ENCODE assay signal across 8 cellular contexts in the genomic region with DNA sequence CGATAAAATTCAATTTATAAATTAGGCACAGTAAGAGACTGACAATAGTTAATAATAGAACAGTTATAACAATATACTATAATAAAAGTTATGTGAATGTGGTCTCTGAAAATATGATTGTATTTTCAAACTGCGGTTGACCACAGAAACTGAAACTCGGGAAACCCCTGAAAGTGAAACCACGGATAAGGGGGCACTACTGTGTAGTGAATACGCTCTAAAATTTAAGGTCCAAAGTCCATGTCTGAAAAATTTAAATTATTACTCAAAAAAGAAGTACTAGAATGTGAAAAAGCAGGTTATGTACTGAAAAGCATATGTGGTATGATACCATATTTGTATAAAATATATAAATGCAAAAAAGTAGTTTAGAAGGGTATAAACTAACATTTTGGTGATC. TPM values are rescaled to one million over a fixed set of nuclear protein-coding genes. Genes with fewer than 3 reads are reported as not detected.
DNase-seq lines count a peak whose midpoint lies in the region; ATAC-seq and TF ChIP-seq lines count a peak whose summit lies in the region.

No MANE protein-coding gene starts in this region.

- H3K27ac ChIP-seq in SJCRH30 = peak overlapping the region; percentile 3; the same call in 1 of the 2 replicates
- H3K27ac ChIP-seq in fibroblast of lung (ENCODE audit: insufficient read depth, low read length) = peak overlapping the region; percentile 93
- H3K27ac ChIP-seq in psoas muscle = peak overlapping the region; percentile 100

- peak overlapping the region; percentile 93 for H3K4me3 ChIP-seq in GM12865 (ENCODE audit: low read depth, low read length)
- H3K4me3 ChIP-seq in SJCRH30 = peak overlapping the region; percentile 83
- peak overlapping the region; percentile 81 to 100 (median 86) for H3K4me3 ChIP-seq in fibroblast of lung (replicated peaks in 1 of 4; ENCODE audit: control extremely low read depth in 1 of 4, insufficient read depth in 1 of 4, low read depth in 3 of 4, low read length in 4 of 4)
- peak overlapping the region; percentile 99 for H3K4me3 ChIP-seq in psoas muscle

- H3K36me3 ChIP-seq in SJCRH30 = no peaks in the 10 kb centered on the region
- no peaks in the 10 kb centered on the region for H3K36me3 ChIP-seq in fibroblast of lung (ENCODE audit: control insufficient read depth, insufficient read depth, low read length)
- H3K36me3 ChIP-seq in psoas muscle (ENCODE audit: insufficient read depth in 1 of 2, low read depth in 1 of 2) = peaks cover 0 to 21% of the 10 kb centered on the region in 2 donors

- peak overlapping the region; percentile 93 for H3K9ac ChIP-seq in fibroblast of lung (ENCODE audit: insufficient read depth, low read length)

- H3K9me3 Mint-ChIP-seq in endothelial cell (ENCODE audit: unreplicated experiment) = no peaks in the 10 kb centered on the region

- no peaks in the 10 kb centered on the region for H3K4me1 ChIP-seq in SJCRH30
- no peaks in the 10 kb centered on the region for H3K4me1 ChIP-seq in fibroblast of lung (ENCODE audit: control insufficient read depth, extremely low read depth, insufficient read depth, low read length)
- peaks cover 32% of the 10 kb centered on the region for H3K4me1 ChIP-seq in psoas muscle

- intact Hi-C loops in psoas muscle (cut with DNase I) = loop anchor here (2.0 to 5.0 kb wide), 4 partner anchors 109 to 341 kb away; a partner anchor contains a TSS

- DNase-seq in GM12865 (ENCODE audit: low read depth) (peak; percentile 54), SJCRH30 (no peak), fibroblast of lung (ENCODE audit: low read depth in 2 of 2) (peak; percentile 20 to 47), psoas muscle (no peak), endothelial cell (ENCODE audit: low spot score) (no peak), HK-2 (ENCODE audit: unreplicated experiment) (no peak)
- DNase-seq in stimulated activated CD4-positive, alpha-beta T cell treated with anti-CD3 and anti-CD28 coated beads, Interleukin-4, amount 100 ng/mL, for 1 hour = no peak

- peak overlapping the region; percentile 92 for H3K4me2 ChIP-seq in fibroblast of lung (ENCODE audit: extremely low read depth, insufficient read depth, low read length)

- H3K36me3 Mint-ChIP-seq in endothelial cell (ENCODE audit: low read depth, unreplicated experiment) = no peaks in the 10 kb centered on the region

- no peak overlapping the region for H3K27ac Mint-ChIP-seq in endothelial cell (ENCODE audit: unreplicated experiment)

- H3K27me3 Mint-ChIP-seq in endothelial cell (ENCODE audit: unreplicated experiment) = peaks cover 7% of the 10 kb centered on the region

- peaks cover 31% of the 10 kb centered on the region for H3K79me2 ChIP-seq in fibroblast of lung (ENCODE audit: control insufficient read depth, insufficient read depth, low read length)

- H3K4me3 Mint-ChIP-seq in endothelial cell (ENCODE audit: unreplicated experiment) = no peak overlapping the region

- TF ChIP-seq CTCF in GM12865 (IDR thresholded peaks at IDR 0.05; ENCODE audit: insufficient read depth, low read depth, low read length, missing control alignments) (no peak), fibroblast of lung (conservative IDR thresholded peaks at IDR 0.05 in 1 of 2, IDR thresholded peaks at IDR 0.05 in 1 of 2; ENCODE audit: low read depth in 1 of 2, low read length in 2 of 2) (no peak), psoas muscle (IDR thresholded peaks at IDR 0.05) (no peak), endothelial cell (IDR thresholded peaks at IDR 0.05; ENCODE audit: unreplicated experiment) (no peak)

- no peak overlapping the region for H2AFZ ChIP-seq in fibroblast of lung (ENCODE audit: low read length)

- H4K20me1 ChIP-seq in fibroblast of lung (ENCODE audit: control insufficient read depth, extremely low read depth, insufficient read depth, low read length) = no peaks in the 10 kb centered on the region

- WGBS in psoas muscle, 3 donors = 2 to 5% (median 3%) methylated on average over 5 of the region's 5 CpGs

- no peak for ATAC-seq in psoas muscle
- ATAC-seq in HG02981 (IDR thresholded peaks at IDR 0.05; ENCODE audit: unreplicated experiment) = no peak

- H3K4me1 Mint-ChIP-seq in endothelial cell (ENCODE audit: unreplicated experiment) = peaks cover 21% of the 10 kb centered on the region

- H3K9me3 ChIP-seq in SJCRH30 (replicated peaks) (no peaks in the 10 kb centered on the region), fibroblast of lung (ENCODE audit: control insufficient read depth, insufficient read depth, low read depth, low read length) (no peaks in the 10 kb centered on the region), psoas muscle (no peaks in the 10 kb centered on the region)

- no peaks in the 10 kb centered on the region for H3K27me3 ChIP-seq in SJCRH30
- H3K27me3 ChIP-seq in fibroblast of lung (ENCODE audit: control insufficient read depth, insufficient read depth, low read length) = no peaks in the 10 kb centered on the region
- no peaks in the 10 kb centered on the region for H3K27me3 ChIP-seq in psoas muscle (ENCODE audit: insufficient read depth in 3 of 3, low read length in 2 of 3)

RNA-seq across cellular contexts. Expression of a gene that starts 1.9 kb away (rescaled TPM):
- 1.3 and 2.6 TPM in 2 replicates for total RNA-seq in SJCRH30 (2014; rRNA removed; shearing (Covaris generic))
- total RNA-seq in fibroblast of lung (35.4 and 39.0 TPM in 2 replicates), psoas muscle (1 to 10 TPM; 4.2 to 7.7 (median 6.5) TPM), endothelial cell (ENCODE audit: unreplicated experiment) (19.4 TPM)
- polyA plus RNA-seq in fibroblast of lung (25.9 and 41.4 TPM in 2 replicates), psoas muscle (1 to 10 TPM; 2.2 to 8.4 (median 3.1) TPM)
- polyA plus RNA-seq in fibroblast of lung (2012) = 20.6 and 31.7 TPM in 2 replicates
- polyA minus RNA-seq in fibroblast of lung (ENCODE audit: low replicate concordance) = 16.4 and 61.2 TPM in 2 replicates

Comparison
In these comparisons a context has a peak if more than half of its experiments do, and no peak if none do; other contexts are left out.
1. DNase-seq: peak in GM12865 (single experiment) and fibroblast of lung (2 of 2); none in SJCRH30 (0 of 2), psoas muscle (0 of 2), endothelial cell (single experiment), HK-2 (single experiment) and stimulated activated CD4-positive, alpha-beta T cell treated with anti-CD3 and anti-CD28 coated beads, Interleukin-4, amount 100 ng/mL, for 1 hour (single experiment).
2. H3K27ac ChIP-seq: peak in every context shown above with its lines; median percentile 100 in psoas muscle; 93 in fibroblast of lung; 3 in SJCRH30.
3. Peak in every context shown above with its lines, with median percentiles within 50 percentile points of each other: H3K4me3 ChIP-seq.